17 cellular contexts compared by ENCODE assay signal in the genomic region with DNA sequence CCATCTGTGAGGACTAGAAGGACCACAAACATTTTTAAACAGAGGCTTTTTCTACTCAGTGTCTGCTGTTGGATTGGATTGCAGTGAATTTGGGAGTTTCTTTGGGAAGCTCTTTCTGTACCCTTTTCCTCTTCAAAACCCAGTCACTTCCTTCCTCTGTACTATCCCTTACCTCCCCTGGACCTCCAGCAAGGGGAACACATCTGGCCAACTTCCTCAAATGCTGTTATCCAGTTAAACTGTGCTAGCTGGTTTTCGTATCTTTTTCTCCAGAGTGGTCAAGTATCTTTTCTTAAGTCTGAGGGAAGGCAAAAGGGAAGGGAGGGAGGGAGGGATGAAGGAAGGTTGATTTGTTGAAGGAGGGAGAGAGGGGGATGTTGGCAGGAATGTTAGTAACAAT.
DNase-seq lines count a peak whose midpoint lies in the region; ATAC-seq, FAIRE-seq and TF ChIP-seq lines count a peak whose summit lies in the region.
"Had no signal": no experiment of that assay in that cellular context is flagged by ENCODE, and none has a peak within 500 bp of the region (broad histone marks: within the 10 kb centered on the region; RNA-seq: fewer than 3 reads in every experiment).

No MANE protein-coding gene starts in this region.

- H4K8ac ChIP-seq in H9 (replicated peaks; ENCODE audit: insufficient read length, low read depth, low read length): no peak overlapping the region

- no peak overlapping the region for H4K5ac ChIP-seq in H9 (ENCODE audit: insufficient read length, low read depth, low read length)

- POLR2A ChIA-PET in K562 (lab: Yijun Ruan, JAX): no interaction called here

- no peaks in the 10 kb centered on the region for H3K23me2 ChIP-seq in H9 (ENCODE audit: insufficient read length, low read depth, low read length, poor library complexity, severe bottlenecking)

- WGBS in K562 (ENCODE audit: insufficient coverage, low coverage, missing lambda C conversion rate): 0% methylated on average over 1 of the region's 1 CpG
- no CpG with 5 or more reads among the region's 1 CpG for WGBS in H9 (ENCODE audit: extremely low coverage, insufficient read length, low lambda C conversion rate)

- H3K9me3 ChIP-seq in BLaER1 treated with 17β-estradiol and CSF1 and Interleukin-3, amounts not matched to agents 10 nM and 100 nM (replicated peaks in 1 of 11): peaks cover 0 to 5% (median 0%) of the 10 kb centered on the region in 11 experiments; a peak in 1 of 22 replicates
- no peaks in the 10 kb centered on the region for H3K9me3 ChIP-seq in K562 (replicated peaks; ENCODE audit: control insufficient read depth, insufficient read depth, low read depth, low read length)
- no peaks in the 10 kb centered on the region for H3K9me3 ChIP-seq in H9 (ENCODE audit: control insufficient read depth, low read depth, low read length)

- H3K79me2 ChIP-seq in K562 (ENCODE audit: control insufficient read depth, insufficient read depth, low read length) (no peaks in the 10 kb centered on the region), H9 (ENCODE audit: insufficient read depth, low read length) (no peaks in the 10 kb centered on the region)

- no peaks in the 10 kb centered on the region for H3K36me3 Mint-ChIP-seq in H9 (ENCODE audit: insufficient read depth in 1 of 3, low read depth in 3 of 3)
- H3K36me3 Mint-ChIP-seq: CD4-positive, CD25-positive, alpha-beta regulatory T cell had no signal

- no peak overlapping the region for H3K4ac ChIP-seq in H9 (ENCODE audit: low read depth, low read length)

- no peaks in the 10 kb centered on the region for H3K79me1 ChIP-seq in H9 (ENCODE audit: insufficient read depth, low read depth, low read length, poor library complexity, severe bottlenecking)

- H3K9ac ChIP-seq in BLaER1 treated with 17β-estradiol and CSF1 and Interleukin-3, amounts not matched to agents 10 nM and 100 nM: no peak overlapping the region
- H3K9ac ChIP-seq in K562 (ENCODE audit: insufficient read depth in 1 of 2, low read depth in 2 of 2, low read length in 2 of 2) (no peak overlapping the region), H9 (ENCODE audit: extremely low read depth, insufficient read length, low read length) (no peak overlapping the region)

- H2BK12ac ChIP-seq in H9 (ENCODE audit: insufficient read length, low read depth, low read length): no peak overlapping the region

- no peak overlapping the region for H2BK15ac ChIP-seq in H9 (ENCODE audit: low read depth, low read length)

- H4K20me1 ChIP-seq in BLaER1 treated with 17β-estradiol and CSF1 and Interleukin-3, amounts not matched to agents 10 nM and 100 nM: no peaks in the 10 kb centered on the region
- H4K20me1 ChIP-seq in K562 (replicated peaks; ENCODE audit: control insufficient read depth, insufficient read depth, low read length) (no peaks in the 10 kb centered on the region), H9 (ENCODE audit: control insufficient read depth, insufficient read depth, insufficient read length) (no peaks in the 10 kb centered on the region)

- H3K36me3 ChIP-seq in BLaER1 treated with 17β-estradiol and CSF1 and Interleukin-3, amounts not matched to agents 10 nM and 100 nM: no peaks in the 10 kb centered on the region
- H3K36me3 ChIP-seq in K562 (ENCODE audit: control insufficient read depth, insufficient read depth, low read length): no peaks in the 10 kb centered on the region

- H3K9me1 ChIP-seq in K562 (ENCODE audit: control insufficient read depth, insufficient read depth, low read length): no peaks in the 10 kb centered on the region

- H2AFZ ChIP-seq in K562 (ENCODE audit: low read depth, low read length): no peak overlapping the region
- no peak overlapping the region for H2AFZ ChIP-seq in H9 (ENCODE audit: low read length)

- no peak overlapping the region for H3K56ac ChIP-seq in H9 (ENCODE audit: insufficient read length, low read depth, low read length)

- no peak overlapping the region for H2BK20ac ChIP-seq in H9 (ENCODE audit: low read depth, low read length, poor library complexity, severe bottlenecking)

- no peak overlapping the region for H3K23ac ChIP-seq in H9 (ENCODE audit: insufficient read length, low read depth, low read length)

- no TSS peak for BruUV-seq in K562 (replicated peaks; lab: Mats Ljungman, UMichigan)

- H3K27ac ChIP-seq in BLaER1 treated with 17β-estradiol and CSF1 and Interleukin-3, amounts not matched to agents 10 nM and 100 nM: no peak overlapping the region; a peak in 1 of 22 replicates
- H3K27ac ChIP-seq in K562 (ENCODE audit: extremely low read depth, low read depth, low read length) (no peak overlapping the region), H9 (ENCODE audit: insufficient read length, low read depth, low read length) (no peak overlapping the region)
- H3K27ac ChIP-seq: RWPE1 had no signal

- H3K4me3 ChIP-seq in BLaER1 treated with 17β-estradiol and CSF1 and Interleukin-3, amounts not matched to agents 10 nM and 100 nM: no peak overlapping the region
- H3K4me3 ChIP-seq in K562: no peak overlapping the region

- peak; percentile 58 for DNase-seq in MV-4-11 (lab: John Stamatoyannopoulos, UW)
- peak; percentile 66 for DNase-seq in SKM-1 treated with dmso at 0.1 percent for 144 hours (lab: John Stamatoyannopoulos, UW; ENCODE audit: unreplicated experiment)
- DNase-seq in K562 (ENCODE audit: extremely low read depth in 1 of 4, low spot score in 3 of 4): no peak
- DNase-seq in T-helper 2 cell: no peak
- no peak for DNase-seq in RPMI8226
- DNase-seq in H9: no peak
- DNase-seq: 8988T; CD4-positive, CD25-positive, alpha-beta regulatory T cell; GF-D8; KBM-7; NCI-H1436 treated with DMSO at 0.1 percent for 48 hours; NCI-H345; SW 1271 had no signal

- no peak overlapping the region for H3K27ac Mint-ChIP-seq in H9
- H3K27ac Mint-ChIP-seq: CD4-positive, CD25-positive, alpha-beta regulatory T cell had no signal

- TF ChIP-seq POLR2A in K562 (conservative IDR thresholded peaks at IDR 0.05): no peak

- peaks cover 5 to 26% (median 19%) of the 10 kb centered on the region in 10 experiments; a peak in 16 of 20 replicates for H3K4me1 ChIP-seq in BLaER1 treated with 17β-estradiol and CSF1 and Interleukin-3, amounts not matched to agents 10 nM and 100 nM
- no peaks in the 10 kb centered on the region for H3K4me1 ChIP-seq in K562 (replicated peaks in 1 of 2; ENCODE audit: control insufficient read depth in 2 of 2, insufficient read depth in 2 of 2, low read length in 2 of 2)
- H3K4me1 ChIP-seq in H9 (ENCODE audit: insufficient read depth, low read length): peaks cover 4% of the 10 kb centered on the region; the same call in 1 of the 2 replicates

- H2AK5ac ChIP-seq in H9 (ENCODE audit: insufficient read length, low read length): no peak overlapping the region

- no peak overlapping the region for H4K91ac ChIP-seq in H9 (ENCODE audit: insufficient read length, low read depth, low read length)

- H3T11ph ChIP-seq in H9 (ENCODE audit: low read length): no peak overlapping the region

- ATAC-seq in K562: no peak
- no peak for ATAC-seq in GM21515 (IDR thresholded peaks at IDR 0.05; ENCODE audit: unreplicated experiment)

- H2BK5ac ChIP-seq in H9 (ENCODE audit: insufficient read length, low read length): no peak overlapping the region

- H3K4me2 ChIP-seq in BLaER1 treated with 17β-estradiol and CSF1 and Interleukin-3, amounts not matched to agents 10 nM and 100 nM: peak overlapping the region in 9 of 11 experiments; percentile 1 to 48 (median 19); a peak in 7 of 22 replicates
- H3K4me2 ChIP-seq in K562 (ENCODE audit: insufficient read depth, low read length) (no peak overlapping the region), H9 (ENCODE audit: insufficient read depth, insufficient read length, low read length) (no peak overlapping the region)

- CTCF ChIA-PET in K562 (lab: Yijun Ruan, JAX; ENCODE audit: low intra/inter-chr PET ratio): no interaction called here

- no peak overlapping the region for H3K14ac ChIP-seq in H9 (ENCODE audit: insufficient read depth, low read length)

- no peaks in the 10 kb centered on the region for H3K27me3 ChIP-seq in BLaER1 treated with 17β-estradiol and CSF1 and Interleukin-3, amounts not matched to agents 10 nM and 100 nM
- H3K27me3 ChIP-seq in K562 (ENCODE audit: control insufficient read depth in 2 of 2, insufficient read depth in 2 of 2, low read length in 2 of 2) (peaks cover 0 to 5% of the 10 kb centered on the region in 2 experiments; a peak in 1 of 5 replicates), H9 (ENCODE audit: insufficient read depth, low read length) (no peaks in the 10 kb centered on the region)

- no peak for TF ChIP-seq CTCF in K562 (IDR thresholded peaks at IDR 0.05 in 2 of 3, conservative IDR thresholded peaks at IDR 0.05 in 1 of 3; ENCODE audit: insufficient read depth in 2 of 3, low read depth in 1 of 3, low read length in 3 of 3)
- no peak for TF ChIP-seq CTCF in H9 (conservative IDR thresholded peaks at IDR 0.05)

- no peak overlapping the region for H3K18ac ChIP-seq in H9 (ENCODE audit: insufficient read length, low read depth, low read length)

- peaks cover 35 to 36% of the 10 kb centered on the region in 2 experiments for H3K4me1 Mint-ChIP-seq in H9
- H3K4me1 Mint-ChIP-seq: CD4-positive, CD25-positive, alpha-beta regulatory T cell had no signal

- no peak for TF ChIP-seq EP300 in K562 (IDR thresholded peaks at IDR 0.05; ENCODE audit: low read length)

- TF ChIP-seq RAD21 in K562 (CRISPR knock-in tag; conservative IDR thresholded peaks at IDR 0.05 in 1 of 2, IDR thresholded peaks at IDR 0.05 in 1 of 2): no peak

- in situ Hi-C loops in K562 (cut with MboI): no loop called here

- FAIRE-seq in K562 (lab: Jason Lieb, UNC): no peak
- FAIRE-seq: GM19239 had no signal

- peaks cover 5% of the 10 kb centered on the region for H3K27me3 Mint-ChIP-seq in H9 (ENCODE audit: low read depth)

- H2BK120ac ChIP-seq in H9 (ENCODE audit: low read depth, low read length, poor library complexity, severe bottlenecking): no peak overlapping the region

- no peaks in the 10 kb centered on the region for H3K9me3 Mint-ChIP-seq in H9

- intact Hi-C loops in K562 (cut with micrococcal nuclease): no loop called here

- H3K4me3 Mint-ChIP-seq in H9: no peak overlapping the region
- H3K4me3 Mint-ChIP-seq: CD4-positive, CD25-positive, alpha-beta regulatory T cell had no signal

TF ChIP-seq in K562, 482 proteins besides CTCF, POLR2A, EP300 and RAD21 (continues in another document):
- TF ChIP-seq TARDBP (IDR thresholded peaks at IDR 0.05) (no peak), LCOR (CRISPR knock-in tag; IDR thresholded peaks at IDR 0.05) (no peak), ZNF668 (CRISPR knock-in tag; IDR thresholded peaks at IDR 0.05) (no peak), RCOR1 (IDR thresholded peaks at IDR 0.05; ENCODE audit: borderline replicate concordance in 1 of 2, low read depth in 2 of 2, low read length in 2 of 2) (no peak)

Comparison
In these comparisons a context has a peak if more than half of its experiments do, and no peak if none do; other contexts are left out.
1. H3K4me2 ChIP-seq: peak in BLaER1 treated with 17β-estradiol and CSF1 and Interleukin-3, amounts not matched to agents 10 nM and 100 nM (9 of 11); none in K562 (single experiment) and H9 (single experiment).
2. DNase-seq: peak in MV-4-11 (single experiment) and SKM-1 treated with dmso at 0.1 percent for 144 hours (single experiment); none in K562 (0 of 4), T-helper 2 cell (0 of 5), RPMI8226 (single experiment) and H9 (single experiment).